Comparison of ENCODE assay signal across 9 cellular contexts in the genomic region with DNA sequence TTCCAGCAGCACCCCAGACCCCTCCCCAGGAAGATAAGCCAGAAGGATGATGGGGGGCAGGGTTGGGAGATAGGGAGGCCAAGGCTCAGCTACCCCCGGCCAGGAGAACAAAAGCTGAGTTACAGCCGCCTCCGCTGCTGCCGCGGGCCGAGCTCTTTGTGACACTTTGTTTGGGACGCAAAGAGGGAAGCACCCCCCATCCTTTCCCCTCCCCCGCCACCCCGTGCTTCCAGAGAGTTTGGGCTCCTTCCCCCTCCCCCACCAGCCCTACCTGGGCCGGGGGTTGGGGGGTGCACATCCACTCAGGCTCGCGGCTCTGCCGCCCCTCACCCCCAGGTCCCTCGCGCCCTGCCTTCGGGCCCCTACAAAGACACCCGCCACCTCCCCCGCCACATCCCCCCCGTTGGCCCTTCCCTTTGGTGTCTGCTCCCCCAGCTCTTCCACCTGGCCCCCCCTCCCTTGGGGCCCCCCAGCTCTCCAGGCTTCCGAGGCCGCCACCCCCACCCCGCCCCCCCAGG. TPM values are rescaled to one million over a fixed set of nuclear protein-coding genes. Genes with fewer than 3 reads are reported as not detected.
DNase-seq lines count a peak whose midpoint lies in the region; ATAC-seq and TF ChIP-seq lines count a peak whose summit lies in the region.
"Had no signal": no experiment of that assay in that cellular context is flagged by ENCODE, and none has a peak within 500 bp of the region (broad histone marks: within the 10 kb centered on the region; RNA-seq: fewer than 3 reads in every experiment).

No MANE protein-coding gene starts in this region.

- H3K9me3 Mint-ChIP-seq in Calu3 (ENCODE audit: low read depth, unreplicated experiment) (no peaks in the 10 kb centered on the region), osteocyte (ENCODE audit: unreplicated experiment) (no peaks in the 10 kb centered on the region)

- H3K27ac ChIP-seq in OCI-LY3 (ENCODE audit: low read length) (no peak overlapping the region), esophagus muscularis mucosa (replicated peaks in 1 of 4) (peak overlapping the region; percentile 97 to 98 (median 97))

- H3K4me3 Mint-ChIP-seq in Calu3 (ENCODE audit: low read depth, unreplicated experiment), result peak overlapping the region; percentile 56
- H3K4me3 Mint-ChIP-seq in osteocyte (ENCODE audit: unreplicated experiment), result peak overlapping the region; percentile 72

- H3K36me3 Mint-ChIP-seq in Calu3 (ENCODE audit: insufficient read depth, unreplicated experiment) (peaks cover 33% of the 10 kb centered on the region), osteocyte (ENCODE audit: unreplicated experiment) (no peaks in the 10 kb centered on the region)

- H3K27me3 Mint-ChIP-seq in Calu3 (ENCODE audit: unreplicated experiment) (no peaks in the 10 kb centered on the region), osteocyte (ENCODE audit: unreplicated experiment) (no peaks in the 10 kb centered on the region)

- DNase-seq in Calu3 (no peak), esophagus muscularis mucosa (ENCODE audit: extremely low spot score) (no peak), osteocyte (ENCODE audit: extremely low spot score, unreplicated experiment) (no peak), middle frontal gyrus (ENCODE audit: extremely low spot score, low spot score) (no peak), GDM1 (lab: John Stamatoyannopoulos, UW) (no peak), AG08395 (ENCODE audit: low spot score) (no peak)

- CTCF ChIA-PET in Calu3 (lab: Charles Lee), result interaction anchor here (1.1 kb wide), 1 partner anchor 83 kb away, joined by 3 read pairs; no protein-coding TSS in a partner anchor

- H3K4me3 ChIP-seq in OCI-LY3 (ENCODE audit: low read length) (peak overlapping the region; percentile 75), esophagus muscularis mucosa (peak overlapping the region; percentile 76 to 89 (median 82))

- TF ChIP-seq EP300 in esophagus muscularis mucosa (IDR thresholded peaks at IDR 0.05), result no peak

- no peaks in the 10 kb centered on the region for H3K79me2 ChIP-seq in OCI-LY3 (ENCODE audit: low read length)

- peaks cover 19% of the 10 kb centered on the region for H3K4me1 ChIP-seq in OCI-LY3 (ENCODE audit: low read length)
- peaks cover 27 to 72% (median 62%) of the 10 kb centered on the region in 4 donors for H3K4me1 ChIP-seq in esophagus muscularis mucosa

- H3K27ac Mint-ChIP-seq in Calu3 (ENCODE audit: unreplicated experiment), result no peak overlapping the region
- peak overlapping the region; percentile 83 for H3K27ac Mint-ChIP-seq in osteocyte (ENCODE audit: unreplicated experiment)

- no peak for TF ChIP-seq CTCF in Calu3 (IDR thresholded peaks at IDR 0.05; ENCODE audit: unreplicated experiment)
- TF ChIP-seq CTCF in OCI-LY3 (IDR thresholded peaks at IDR 0.05; ENCODE audit: low read depth, low read length), result no peak
- TF ChIP-seq CTCF in esophagus muscularis mucosa (IDR thresholded peaks at IDR 0.05), result no peak
- TF ChIP-seq CTCF in osteocyte (IDR thresholded peaks at IDR 0.05), result no peak

- no peaks in the 10 kb centered on the region for H3K27me3 ChIP-seq in OCI-LY3 (ENCODE audit: low read depth, low read length)
- H3K27me3 ChIP-seq in esophagus muscularis mucosa, result no peaks in the 10 kb centered on the region

- H3K4me2 ChIP-seq in OCI-LY3 (ENCODE audit: low read length), result peak overlapping the region; percentile 59

- no TSS peak for BruUV-seq in Calu3 (replicated peaks; lab: Mats Ljungman, UMichigan)

- 0% methylated on average over 7 of the region's 22 CpGs for WGBS in esophagus muscularis mucosa

- TF ChIP-seq POLR2A in esophagus muscularis mucosa (IDR thresholded peaks at IDR 0.05; ENCODE audit: low read depth), result no peak

- H3K9ac ChIP-seq in OCI-LY3 (ENCODE audit: low read length), result peak overlapping the region; percentile 52

- no peaks in the 10 kb centered on the region for H3K36me3 ChIP-seq in OCI-LY3 (replicated peaks; ENCODE audit: low read depth, low read length)
- peaks cover 4 to 9% (median 7%) of the 10 kb centered on the region in 4 donors for H3K36me3 ChIP-seq in esophagus muscularis mucosa

- H4K20me1 ChIP-seq in OCI-LY3 (ENCODE audit: insufficient read depth, low read length), result 0 out of 2 replicates have a peak, but pooled peaks cover 6% of the 10 kb centered on the region

- H3K9me3 ChIP-seq in OCI-LY3 (ENCODE audit: insufficient read depth, low read length), result no peaks in the 10 kb centered on the region
- H3K9me3 ChIP-seq in esophagus muscularis mucosa, result no peaks in the 10 kb centered on the region

- H3K4me1 Mint-ChIP-seq in Calu3 (ENCODE audit: low read depth, unreplicated experiment) (peaks cover 28% of the 10 kb centered on the region), osteocyte (ENCODE audit: unreplicated experiment) (peaks cover 42% of the 10 kb centered on the region)

- intact Hi-C loops in Calu3 (cut with micrococcal nuclease; ENCODE audit: unreplicated experiment), result loop anchor here (2.0 kb wide), 1 partner anchor 83 kb away; no protein-coding TSS in a partner anchor
- intact Hi-C loops in esophagus muscularis mucosa (cut with DNase I), result loop anchor here (10.0 kb wide), 1 partner anchor 167 kb away; a partner anchor contains a TSS

- no peak for ATAC-seq in HG03378 (IDR thresholded peaks at IDR 0.05; ENCODE audit: unreplicated experiment)

- H2AFZ ChIP-seq in OCI-LY3 (ENCODE audit: low read depth, low read length), result no peak overlapping the region

RNA-seq across cellular contexts. Expression of a gene that starts 0.8 kb away (rescaled TPM):
- total RNA-seq in Calu3 (2022), result 18.5 and 20.3 TPM in 2 replicates
- total RNA-seq in esophagus muscularis mucosa, result 100 to 1,000 TPM in 2 of 4 donors, 10 to 100 TPM in 2; 64.4 to 116 (median 94.3) TPM
- total RNA-seq in osteocyte, result 20.5 and 25.2 TPM in 2 replicates

RNA-seq across cellular contexts. Expression of a gene that starts 3.2 kb away (rescaled TPM):
- total RNA-seq in Calu3 (2022), result 0.24 TPM in 1 of 2 replicates, not detected in the other
- under 1 TPM in 1 of 4 donors, not detected in 3; 0.23 TPM for total RNA-seq in esophagus muscularis mucosa
- 1.2 TPM in 2 replicates for total RNA-seq in osteocyte
- total RNA-seq: glomerular endothelial cell had no signal

RNA-seq across cellular contexts. Expression of a gene that starts 27.6 kb away (rescaled TPM):
- total RNA-seq in Calu3 (2022) (15.0 and 16.8 TPM in 2 replicates), esophagus muscularis mucosa (10 to 100 TPM; 19.4 to 47.3 (median 27.0) TPM), osteocyte (126 and 139 TPM in 2 replicates)

RNA-seq across cellular contexts. Expression of a gene that starts 40.1 kb away (rescaled TPM):
- total RNA-seq in Calu3 (2022), result not detected in 2 replicates
- total RNA-seq in esophagus muscularis mucosa, result not detected
- total RNA-seq in osteocyte, result not detected in 2 replicates
- total RNA-seq: glomerular endothelial cell had no signal

RNA-seq across cellular contexts. Expression of a gene that starts 55.5 kb away (rescaled TPM):
- total RNA-seq in Calu3 (2022) (not detected in 2 replicates), esophagus muscularis mucosa (not detected), osteocyte (not detected in 2 replicates)
- total RNA-seq: glomerular endothelial cell had no signal
